10 cellular contexts compared by ENCODE assay signal in genomic region chr12:14171111-14171510, GRCh38.
DNase-seq lines count a peak whose midpoint lies in the region; ATAC-seq and TF ChIP-seq lines count a peak whose summit lies in the region.
"Had no signal": no experiment of that assay in that cellular context is flagged by ENCODE, and none has a peak within 500 bp of the region (broad histone marks: within the 10 kb centered on the region; RNA-seq: fewer than 3 reads in every experiment).

No MANE protein-coding gene starts in this region.

- H3K27me3 ChIP-seq in thyroid gland, result no peaks in the 10 kb centered on the region

- DNase-seq in memory B cell (ENCODE audit: low spot score in 2 of 2) (peak in 1 of 2 donors; percentile 34), GM19240 (ENCODE audit: insufficient read length, low spot score) (no peak), thyroid gland (no peak)
- DNase-seq in stimulated activated CD4-positive, alpha-beta T cell treated with anti-CD3 and anti-CD28 coated beads, Interleukin-2, amount 100 ng/mL, for 24 hours, result no peak
- DNase-seq: NCI-H2081 had no signal

- H3K4me3 Mint-ChIP-seq in memory B cell, result peak overlapping the region; percentile 84
- H3K4me3 Mint-ChIP-seq: WTC11 had no signal

- H3K4me1 ChIP-seq in thyroid gland, result no peaks in the 10 kb centered on the region

- H3K9me3 Mint-ChIP-seq in memory B cell, result no peaks in the 10 kb centered on the region
- H3K9me3 Mint-ChIP-seq: WTC11 had no signal

- no peak overlapping the region for H3K4me3 ChIP-seq in thyroid gland (replicated peaks in 1 of 3)
- H3K4me3 ChIP-seq: smooth muscle cell had no signal

- TF ChIP-seq POLR2A in thyroid gland (IDR thresholded peaks at IDR 0.05), result no peak

- no peaks in the 10 kb centered on the region for H3K9me3 ChIP-seq in thyroid gland

- ATAC-seq in GM18873 (IDR thresholded peaks at IDR 0.05; ENCODE audit: low FRiP score, unreplicated experiment) (peak; percentile 79), GM21737 (IDR thresholded peaks at IDR 0.05; ENCODE audit: unreplicated experiment) (peak; percentile 67), HG03439 (IDR thresholded peaks at IDR 0.05; ENCODE audit: unreplicated experiment) (peak; percentile 69), memory B cell (ENCODE audit: low read depth) (peak; percentile 97)
- ATAC-seq: WTC11 had no signal

- no peaks in the 10 kb centered on the region for H3K36me3 ChIP-seq in thyroid gland

- H3K36me3 Mint-ChIP-seq in memory B cell, result no peaks in the 10 kb centered on the region
- H3K36me3 Mint-ChIP-seq: WTC11 had no signal

- intact Hi-C loops in thyroid gland (cut with DNase I), result no loop called here

- no peak overlapping the region for H3K27ac ChIP-seq in thyroid gland

- peak overlapping the region; percentile 91 for H3K27ac Mint-ChIP-seq in memory B cell
- H3K27ac Mint-ChIP-seq: WTC11 had no signal

- H3K4me1 Mint-ChIP-seq in memory B cell, result peaks cover 25% of the 10 kb centered on the region

- H3K27me3 Mint-ChIP-seq in memory B cell, result no peaks in the 10 kb centered on the region

- WGBS in thyroid gland, 2 donors, result 85 to 92% methylated on average over 4 of the region's 4 CpGs

- TF ChIP-seq CTCF in thyroid gland (IDR thresholded peaks at IDR 0.05), result no peak
